Comparison of ENCODE assay signal across 18 cellular contexts in genomic region chr1:47846981-47847380, GRCh38.
DNase-seq lines count a peak whose midpoint lies in the region; TF ChIP-seq lines count a peak whose summit lies in the region.
"Had no signal": no experiment of that assay in that cellular context is flagged by ENCODE, and none has a peak within 500 bp of the region (broad histone marks: within the 10 kb centered on the region; RNA-seq: fewer than 3 reads in every experiment).

No MANE protein-coding gene starts in this region.

- TF ChIP-seq CTCF in coronary artery (IDR thresholded peaks at IDR 0.05), result no peak
- no peak for TF ChIP-seq CTCF in MM.1S (IDR thresholded peaks at IDR 0.05; ENCODE audit: low read length)

- H3K27ac ChIP-seq in coronary artery (no peak overlapping the region), MM.1S (ENCODE audit: low read length) (no peak overlapping the region)
- H3K27ac ChIP-seq: BLaER1 had no signal

- H4K20me1 ChIP-seq in MM.1S (ENCODE audit: insufficient read depth, low read length), result no peaks in the 10 kb centered on the region
- H4K20me1 ChIP-seq: BLaER1 had no signal

- H3K4me2 ChIP-seq in MM.1S (ENCODE audit: low read depth, low read length), result no peak overlapping the region
- H3K4me2 ChIP-seq: BLaER1 had no signal

- no peak overlapping the region for H2AFZ ChIP-seq in MM.1S (ENCODE audit: low read length)

- no peaks in the 10 kb centered on the region for H3K9me2 ChIP-seq in MM.1S (replicated peaks; ENCODE audit: insufficient read depth, low read length)

- DNase-seq in coronary artery (ENCODE audit: low spot score), result peak; percentile 36
- peak; percentile 86 for DNase-seq in left kidney (ENCODE audit: low read depth, low spot score)
- DNase-seq in mesenteric fat pad (ENCODE audit: low spot score), result peak; percentile 47
- no peak for DNase-seq in SHP77 (lab: John Stamatoyannopoulos, UW)
- no peak for DNase-seq in posterior vena cava (ENCODE audit: low spot score)
- no peak for DNase-seq in MM.1S
- DNase-seq: 8988T; ACHN; BE2C; C1 segment of cervical spinal cord; CD4-positive, alpha-beta memory T cell; CD4-positive, CD25-positive, alpha-beta regulatory T cell; CD8-positive, alpha-beta memory T cell; COR-L47; DMS 273 treated with DMSO at 0.1 percent for 48 hours; DMS79 treated with DMSO at 0.1 percent for 48 hours; GF-D8 had no signal

- no peaks in the 10 kb centered on the region for H3K79me2 ChIP-seq in MM.1S (ENCODE audit: low read length)

- no peak overlapping the region for H3K4me3 ChIP-seq in coronary artery
- H3K4me3 ChIP-seq in MM.1S (ENCODE audit: low read length), result no peak overlapping the region
- H3K4me3 ChIP-seq: BLaER1 had no signal

- intact Hi-C loops in posterior vena cava (cut with DNase I), result no loop called here

- no peaks in the 10 kb centered on the region for H3K9me3 ChIP-seq in MM.1S (replicated peaks; ENCODE audit: insufficient read depth, low read length)
- H3K9me3 ChIP-seq: BE2C, BLaER1 had no signal

- H3K4me1 ChIP-seq in MM.1S (ENCODE audit: low read length), result no peaks in the 10 kb centered on the region

- H3K36me3 ChIP-seq in MM.1S (replicated peaks; ENCODE audit: insufficient read depth, low read length), result no peaks in the 10 kb centered on the region
- H3K36me3 ChIP-seq: BE2C, BLaER1 had no signal

- no peaks in the 10 kb centered on the region for H3K27me3 ChIP-seq in MM.1S (replicated peaks; ENCODE audit: insufficient read depth, low read length)
- H3K27me3 ChIP-seq: BE2C, BLaER1 had no signal

- H3K9ac ChIP-seq in MM.1S (ENCODE audit: low read length), result no peak overlapping the region
- H3K9ac ChIP-seq: BLaER1 had no signal

- no peaks in the 10 kb centered on the region for H3F3A ChIP-seq in MM.1S (ENCODE audit: insufficient read depth, low read length)

Comparison
In these comparisons a context has a peak if more than half of its experiments do, and no peak if none do; other contexts are left out.
1. DNase-seq: peak in coronary artery (single experiment), left kidney (single experiment) and mesenteric fat pad (single experiment); none in SHP77 (0 of 2), posterior vena cava (single experiment) and MM.1S (single experiment).